8 cellular contexts compared by ENCODE assay signal in the genomic region with DNA sequence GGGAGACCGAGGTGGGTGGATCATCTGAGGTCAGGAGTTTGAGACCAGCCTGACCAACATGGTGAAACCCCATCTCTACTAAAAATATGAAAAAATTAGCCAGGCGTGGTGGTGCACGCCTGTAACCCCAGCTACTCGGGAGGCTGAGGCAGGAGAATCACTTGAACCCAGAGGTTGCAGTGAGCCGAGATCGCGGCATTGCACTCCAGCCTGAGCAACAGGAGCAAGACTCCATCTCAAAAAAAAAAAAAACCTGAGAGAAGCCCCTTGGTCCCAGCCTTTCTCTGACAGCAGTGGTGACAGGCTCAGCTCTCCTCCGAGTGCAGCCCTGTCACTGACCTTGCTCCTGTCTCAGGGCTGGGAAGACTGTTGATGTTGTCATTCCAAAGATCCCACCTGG. TPM values are rescaled to one million over a fixed set of nuclear protein-coding genes. Genes with fewer than 3 reads are reported as not detected.
DNase-seq lines count a peak whose midpoint lies in the region; ATAC-seq and TF ChIP-seq lines count a peak whose summit lies in the region.
"Not testable (repeated sequence)": the region's sequence is repeated elsewhere in the genome, so short reads cannot be mapped to it uniquely, and the experiment has no call there.

No MANE protein-coding gene starts in this region.

- H3K36me3 ChIP-seq in Peyer's patch = peaks cover 0 to 43% (median 0%) of the 10 kb centered on the region in 3 donors
- H3K36me3 ChIP-seq in upper lobe of left lung = peaks cover 3 to 43% (median 34%) of the 10 kb centered on the region in 4 donors

- peak overlapping the region; percentile 86 for H3K27ac Mint-ChIP-seq in Calu3 (ENCODE audit: unreplicated experiment)
- peak overlapping the region; percentile 96 for H3K27ac Mint-ChIP-seq in activated naive CD4-positive, alpha-beta T cell treated with anti-CD3 and anti-CD28 coated beads, Interleukin-2, amount 10 ng/mL, durations not matched to agents 7 days and 5 days
- H3K27ac Mint-ChIP-seq in naive thymus-derived CD8-positive, alpha-beta T cell = peak overlapping the region; percentile 24 to 82 (median 68)

- 96 to 99% methylated on average over 8 of the region's 8 CpGs for WGBS in upper lobe of left lung, 2 donors

- H3K27me3 ChIP-seq in Peyer's patch, upper lobe of left lung: not testable (repeated sequence)

- H3K9me3 Mint-ChIP-seq in Calu3 (ENCODE audit: low read depth, unreplicated experiment); activated naive CD4-positive, alpha-beta T cell treated with anti-CD3 and anti-CD28 coated beads, Interleukin-2, amount 10 ng/mL, durations not matched to agents 7 days and 5 days; naive thymus-derived CD8-positive, alpha-beta T cell: not testable (repeated sequence)

- POLR2A ChIA-PET in naive thymus-derived CD8-positive, alpha-beta T cell (lab: Charles Lee) = interaction anchor here (1.0 kb wide), 1 partner anchor 11 kb away, joined by 3 read pairs; no protein-coding TSS in a partner anchor

- not testable (repeated sequence) for DNase-seq in Calu3; Peyer's patch; activated naive CD4-positive, alpha-beta T cell treated with anti-CD3 and anti-CD28 coated beads, Interleukin-2, amount 10 ng/mL, durations not matched to agents 7 days and 5 days; left lobe of liver (ENCODE audit: low spot score); naive thymus-derived CD8-positive, alpha-beta T cell; upper lobe of left lung

- CTCF ChIA-PET in Calu3 (lab: Charles Lee) = interaction anchor here (0.6 to 1.2 kb wide), 5 partner anchors 10 to 590 kb away, joined by 3 to 8 read pairs (median 4); no protein-coding TSS in a partner anchor
- CTCF ChIA-PET in activated naive CD4-positive, alpha-beta T cell treated with anti-CD3 and anti-CD28 coated beads, Interleukin-2, amount 10 ng/mL, durations not matched to agents 7 days and 5 days (lab: Charles Lee) = interaction anchor here (1.1 kb wide), 1 partner anchor 167 kb away, joined by 5 read pairs; no protein-coding TSS in a partner anchor

- peak overlapping the region; percentile 16 for H3K4me3 Mint-ChIP-seq in Calu3 (ENCODE audit: low read depth, unreplicated experiment)
- not testable (repeated sequence) for H3K4me3 Mint-ChIP-seq in activated naive CD4-positive, alpha-beta T cell treated with anti-CD3 and anti-CD28 coated beads, Interleukin-2, amount 10 ng/mL, durations not matched to agents 7 days and 5 days
- H3K4me3 Mint-ChIP-seq in naive thymus-derived CD8-positive, alpha-beta T cell = peak overlapping the region in 2 of 10 donors; percentile 20 to 39

- H3K36me3 Mint-ChIP-seq in Calu3 (ENCODE audit: insufficient read depth, unreplicated experiment) = peaks cover 35% of the 10 kb centered on the region
- peaks cover 67% of the 10 kb centered on the region for H3K36me3 Mint-ChIP-seq in activated naive CD4-positive, alpha-beta T cell treated with anti-CD3 and anti-CD28 coated beads, Interleukin-2, amount 10 ng/mL, durations not matched to agents 7 days and 5 days
- H3K36me3 Mint-ChIP-seq in naive thymus-derived CD8-positive, alpha-beta T cell = peaks cover 0 to 17% (median 3%) of the 10 kb centered on the region in 3 donors

- not testable (repeated sequence) for TF ChIP-seq EP300 in upper lobe of left lung (IDR thresholded peaks at IDR 0.05)

- peaks cover 19% of the 10 kb centered on the region for H3K4me1 Mint-ChIP-seq in Calu3 (ENCODE audit: low read depth, unreplicated experiment)
- peaks cover 78% of the 10 kb centered on the region for H3K4me1 Mint-ChIP-seq in activated naive CD4-positive, alpha-beta T cell treated with anti-CD3 and anti-CD28 coated beads, Interleukin-2, amount 10 ng/mL, durations not matched to agents 7 days and 5 days
- H3K4me1 Mint-ChIP-seq in naive thymus-derived CD8-positive, alpha-beta T cell = peaks cover 16 to 59% (median 43%) of the 10 kb centered on the region in 4 donors

- not testable (repeated sequence) for H3K9me3 ChIP-seq in Peyer's patch, upper lobe of left lung

- H3K27ac ChIP-seq in Peyer's patch = peak overlapping the region in 3 of 4 donors; percentile 19 to 53 (median 52)
- peak overlapping the region; percentile 52 to 77 (median 64) for H3K27ac ChIP-seq in upper lobe of left lung

- peaks cover 0 to 29% (median 8%) of the 10 kb centered on the region in 4 donors for H3K4me1 ChIP-seq in Peyer's patch
- peaks cover 5 to 12% (median 8%) of the 10 kb centered on the region in 4 donors for H3K4me1 ChIP-seq in upper lobe of left lung

- not testable (repeated sequence) for H3K4me3 ChIP-seq in Peyer's patch, upper lobe of left lung

- not testable (repeated sequence) for TF ChIP-seq CTCF in Calu3 (IDR thresholded peaks at IDR 0.05; ENCODE audit: unreplicated experiment); Peyer's patch (IDR thresholded peaks at IDR 0.05); upper lobe of left lung (IDR thresholded peaks at IDR 0.05)

- intact Hi-C loops in Calu3 (cut with micrococcal nuclease; ENCODE audit: unreplicated experiment) = not testable (repeated sequence)

- ATAC-seq in GM19463 (IDR thresholded peaks at IDR 0.05; ENCODE audit: unreplicated experiment) = peak; percentile 5
- peak; percentile 8 for ATAC-seq in HG03442 (IDR thresholded peaks at IDR 0.05; ENCODE audit: unreplicated experiment)
- peak; percentile 35 for ATAC-seq in left lobe of liver
- ATAC-seq in naive thymus-derived CD8-positive, alpha-beta T cell; upper lobe of left lung (ENCODE audit: low FRiP score in 2 of 2): not testable (repeated sequence)

- BruUV-seq in Calu3 (replicated peaks; lab: Mats Ljungman, UMichigan) = not testable (repeated sequence)

- H3K27me3 Mint-ChIP-seq in Calu3 (ENCODE audit: unreplicated experiment); activated naive CD4-positive, alpha-beta T cell treated with anti-CD3 and anti-CD28 coated beads, Interleukin-2, amount 10 ng/mL, durations not matched to agents 7 days and 5 days; naive thymus-derived CD8-positive, alpha-beta T cell: not testable (repeated sequence)

- not testable (repeated sequence) for TF ChIP-seq POLR2A in Peyer's patch (IDR thresholded peaks at IDR 0.05); upper lobe of left lung (IDR thresholded peaks at IDR 0.05)

RNA-seq across cellular contexts. Expression of gene P2RX4, which starts 16.9 kb away (rescaled TPM):
- 38.7 and 39.5 TPM in 2 replicates for total RNA-seq in Calu3 (2022)
- 100 to 1,000 TPM in 3 of 4 donors, 10 to 100 TPM in 1; 42.9 to 248 (median 154) TPM for total RNA-seq in Peyer's patch
- total RNA-seq in left lobe of liver = 11.6 TPM
- total RNA-seq in naive thymus-derived CD8-positive, alpha-beta T cell = 10 to 100 TPM; 29.8 to 36.0 TPM
- polyA plus RNA-seq in naive thymus-derived CD8-positive, alpha-beta T cell = 10 to 100 TPM; 27.8 to 33.8 (median 29.3) TPM
- 10 to 100 TPM; 62.7 to 98.5 (median 79.5) TPM for total RNA-seq in upper lobe of left lung
